Comparison of ENCODE assay signal across 1 cellular context in the genomic region with DNA sequence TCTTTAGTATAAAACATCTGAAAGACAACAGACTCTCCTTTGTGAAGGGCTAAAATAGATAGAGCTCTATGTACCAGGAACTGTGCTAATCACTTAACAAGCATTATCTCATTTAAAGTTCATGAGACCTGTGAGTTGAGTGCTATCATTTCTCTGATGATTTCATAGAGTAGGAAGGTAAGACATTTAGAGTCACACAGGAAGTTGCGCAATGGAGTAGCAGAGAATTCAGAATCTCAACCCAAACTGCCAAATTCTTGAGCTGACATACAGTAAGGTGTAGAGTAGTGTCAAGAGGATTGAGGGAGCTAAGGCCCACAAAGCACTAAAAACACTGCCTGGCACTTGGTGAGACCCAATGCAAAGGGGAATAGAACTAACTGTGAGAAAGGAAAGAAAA.
TF ChIP-seq lines count a peak whose summit lies in the region.

No MANE protein-coding gene starts in this region.

TF ChIP-seq in IMR-90, 13 proteins besides CTCF, POLR2A, EP300 and RAD21:
- TF ChIP-seq CEBPB (IDR thresholded peaks at IDR 0.05; ENCODE audit: low read depth, low read length) (peak; percentile 89), MAZ (IDR thresholded peaks at IDR 0.05; ENCODE audit: borderline replicate concordance, low read depth, low read length) (no peak), SMC3 (IDR thresholded peaks at IDR 0.05; ENCODE audit: low read depth, low read length) (no peak)
- TF ChIP-seq, protein P1, sequence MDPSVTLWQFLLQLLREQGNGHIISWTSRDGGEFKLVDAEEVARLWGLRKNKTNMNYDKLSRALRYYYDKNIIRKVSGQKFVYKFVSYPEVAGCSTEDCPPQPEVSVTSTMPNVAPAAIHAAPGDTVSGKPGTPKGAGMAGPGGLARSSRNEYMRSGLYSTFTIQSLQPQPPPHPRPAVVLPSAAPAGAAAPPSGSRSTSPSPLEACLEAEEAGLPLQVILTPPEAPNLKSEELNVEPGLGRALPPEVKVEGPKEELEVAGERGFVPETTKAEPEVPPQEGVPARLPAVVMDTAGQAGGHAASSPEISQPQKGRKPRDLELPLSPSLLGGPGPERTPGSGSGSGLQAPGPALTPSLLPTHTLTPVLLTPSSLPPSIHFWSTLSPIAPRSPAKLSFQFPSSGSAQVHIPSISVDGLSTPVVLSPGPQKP (IDR thresholded peaks at IDR 0.05; ENCODE audit: borderline replicate concordance, low read depth, low read length): no peak
